ENCODE assay signal across 1 cellular context in the genomic region with DNA sequence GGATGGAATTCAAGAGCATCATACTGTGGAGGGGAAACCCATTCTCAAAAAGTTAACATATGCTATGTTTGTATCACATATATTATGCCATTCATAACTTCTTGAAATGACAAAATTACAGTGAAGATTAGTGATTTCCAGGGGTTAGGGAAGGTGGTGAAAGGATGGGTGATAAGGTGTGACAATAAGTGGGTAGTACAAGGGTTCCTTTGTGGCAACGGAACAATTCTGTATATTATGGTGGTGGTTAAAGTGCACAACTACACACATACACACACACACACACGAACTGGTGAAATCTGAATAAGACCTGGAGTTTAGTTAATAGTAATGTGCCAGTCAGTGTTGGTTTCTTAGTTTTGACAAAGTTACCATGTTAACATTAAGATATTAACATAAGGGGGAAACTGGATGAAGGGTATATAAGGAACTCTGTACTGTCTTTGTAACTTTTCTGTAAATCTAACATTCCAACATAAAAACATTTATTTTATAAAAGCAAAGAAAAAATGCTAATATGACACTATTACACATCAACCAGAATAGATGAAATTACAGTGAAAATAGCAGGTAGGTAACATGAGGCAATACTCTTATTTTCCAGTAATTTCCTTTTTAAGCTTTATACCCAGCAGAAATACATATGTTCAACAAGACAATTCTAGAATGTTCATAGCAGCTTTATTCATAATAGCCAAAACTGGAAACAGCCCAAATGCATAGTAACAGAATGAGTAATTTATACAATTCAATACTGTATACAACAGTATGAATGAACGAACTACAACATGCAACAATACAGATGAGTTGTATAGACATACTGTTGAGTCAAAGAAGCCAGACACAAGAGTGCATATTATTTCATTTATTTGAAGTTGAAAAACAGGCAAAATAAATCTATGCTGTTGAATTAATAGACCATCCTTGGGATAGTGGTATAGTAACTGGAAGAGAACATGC.
TF ChIP-seq lines count a peak whose summit lies in the region.

No MANE protein-coding gene starts in this region.

TF ChIP-seq in IMR-90, 13 proteins besides CTCF, POLR2A, EP300 and RAD21:
- no peak for TF ChIP-seq RCOR1 (IDR thresholded peaks at IDR 0.05; ENCODE audit: insufficient replicate concordance, low read length)
- TF ChIP-seq FOS (IDR thresholded peaks at IDR 0.05; ENCODE audit: low read depth, low read length), result 0 out of 2 replicates have a peak, but pooled peaks have one; percentile 13
- no peak for TF ChIP-seq CHD1 (IDR thresholded peaks at IDR 0.05; ENCODE audit: low read depth, low read length)
- 0 out of 2 replicates have a peak, but pooled peaks have one; percentile 0 for TF ChIP-seq CEBPB (IDR thresholded peaks at IDR 0.05; ENCODE audit: low read depth, low read length)
- no peak for TF ChIP-seq MAFK (IDR thresholded peaks at IDR 0.05; ENCODE audit: low read depth, low read length)
- no peak for TF ChIP-seq MXI1 (IDR thresholded peaks at IDR 0.05; ENCODE audit: borderline replicate concordance, low read depth, low read length)
